In genomic region chr18:51651761-51652160, GRCh38 we compare ENCODE assay signal across 22 cellular contexts.
DNase-seq lines count a peak whose midpoint lies in the region.
"Had no signal": no experiment of that assay in that cellular context is flagged by ENCODE, and none has a peak within 500 bp of the region (broad histone marks: within the 10 kb centered on the region; RNA-seq: fewer than 3 reads in every experiment).

No MANE protein-coding gene starts in this region.

- H2BK120ac ChIP-seq in mesendoderm (ENCODE audit: low read depth, low read length) = no peak overlapping the region

- H3K4ac ChIP-seq in mesendoderm (ENCODE audit: low read depth, low read length) = no peak overlapping the region

- H2BK15ac ChIP-seq in mesendoderm (replicated peaks; ENCODE audit: low read depth) = no peak overlapping the region

- H3K79me2 ChIP-seq in mesendoderm (ENCODE audit: control insufficient read depth, insufficient read depth, low read length) = no peaks in the 10 kb centered on the region

- H2AK5ac ChIP-seq in mesendoderm (ENCODE audit: low read length) = no peak overlapping the region

- no peak overlapping the region for H4K5ac ChIP-seq in mesendoderm (ENCODE audit: low read length)

- H3K9ac ChIP-seq in mesendoderm (ENCODE audit: low read length) = no peak overlapping the region
- H3K9ac ChIP-seq: BLaER1 treated with 17β-estradiol and CSF1 and Interleukin-3, amounts not matched to agents 10 nM and 100 nM had no signal

- H3K36me3 ChIP-seq in mesendoderm (ENCODE audit: control insufficient read depth, insufficient read depth, low read length) = no peaks in the 10 kb centered on the region
- H3K36me3 ChIP-seq: BLaER1 treated with 17β-estradiol and CSF1 and Interleukin-3, amounts not matched to agents 10 nM and 100 nM had no signal

- no peak overlapping the region for H4K8ac ChIP-seq in mesendoderm (ENCODE audit: low read depth, low read length)

- no peak overlapping the region for H3K4me3 ChIP-seq in mesendoderm (ENCODE audit: low read length)
- H3K4me3 ChIP-seq: A549; BLaER1 treated with 17β-estradiol and CSF1 and Interleukin-3, amounts not matched to agents 10 nM and 100 nM; GM12878 had no signal

- H3K18ac ChIP-seq in mesendoderm (ENCODE audit: low read length) = no peak overlapping the region

- no CpG with 5 or more reads among the region's 2 CpGs for WGBS in mesendoderm (ENCODE audit: extremely low coverage, insufficient coverage, low lambda C conversion rate)

- no peak overlapping the region for H3K27ac ChIP-seq in mesendoderm (ENCODE audit: low read depth, low read length)
- H3K27ac ChIP-seq: 22Rv1; A549; BLaER1 treated with 17β-estradiol and CSF1 and Interleukin-3, amounts not matched to agents 10 nM and 100 nM; C4-2B had no signal

- DNase-seq in G401 (ENCODE audit: low spot score) (peak; percentile 99), cerebellar cortex (ENCODE audit: low spot score) (peak; percentile 99), cerebellum (ENCODE audit: low spot score) (peak; percentile 81), mesendoderm (peak; percentile 79), DMS79 treated with DMSO at 0.1 percent for 48 hours (lab: John Stamatoyannopoulos, UW) (no peak), COLO829 (ENCODE audit: low spot score) (no peak), OCI-M1 (lab: John Stamatoyannopoulos, UW) (no peak), SIG-M5 (lab: John Stamatoyannopoulos, UW) (no peak)
- DNase-seq: AML-193; CD4-positive, alpha-beta T cell; CD8-positive, alpha-beta T cell; COR-L47; DMS 273 treated with DMSO at 0.1 percent for 48 hours; DMS153; DMS53; DMS79; GDM1 had no signal

- H3K79me1 ChIP-seq in mesendoderm (ENCODE audit: low read length) = no peaks in the 10 kb centered on the region

- H3K27me3 ChIP-seq in mesendoderm (ENCODE audit: insufficient read depth, low read length, poor library complexity) = no peaks in the 10 kb centered on the region
- H3K27me3 ChIP-seq: BLaER1 treated with 17β-estradiol and CSF1 and Interleukin-3, amounts not matched to agents 10 nM and 100 nM had no signal

- H3K56ac ChIP-seq in mesendoderm (ENCODE audit: low read length) = peak overlapping the region; percentile 39

- in situ Hi-C loops in G401 (cut with HindIII; ENCODE audit: low sequenced_read_pairs) = no loop called here

- H3K4me2 ChIP-seq in mesendoderm (ENCODE audit: low read length) = no peak overlapping the region
- H3K4me2 ChIP-seq: A549; BLaER1 treated with 17β-estradiol and CSF1 and Interleukin-3, amounts not matched to agents 10 nM and 100 nM had no signal

- H2BK5ac ChIP-seq in mesendoderm (ENCODE audit: low read length) = peak overlapping the region; percentile 41

- no peak overlapping the region for H3K23ac ChIP-seq in mesendoderm (ENCODE audit: low read length)

- H3K4me1 ChIP-seq in mesendoderm (ENCODE audit: control insufficient read depth, low read depth, low read length) = peaks cover 14% of the 10 kb centered on the region
- H3K4me1 ChIP-seq: A549; BLaER1 treated with 17β-estradiol and CSF1 and Interleukin-3, amounts not matched to agents 10 nM and 100 nM had no signal

Comparison
In these comparisons a context has a peak if more than half of its experiments do, and no peak if none do; other contexts are left out.
1. DNase-seq: peak in G401 (single experiment), cerebellar cortex (single experiment), cerebellum (single experiment) and mesendoderm (single experiment); none in DMS79 treated with DMSO at 0.1 percent for 48 hours (single experiment), COLO829 (single experiment), OCI-M1 (single experiment) and SIG-M5 (single experiment).